Comparison of ENCODE assay signal across 8 cellular contexts in genomic region chr16:57147381-57148191, GRCh38. TPM values are rescaled to one million over a fixed set of nuclear protein-coding genes. Genes with fewer than 3 reads are reported as not detected.
DNase-seq lines count a peak whose midpoint lies in the region; ATAC-seq, FAIRE-seq and TF ChIP-seq lines count a peak whose summit lies in the region.

No MANE protein-coding gene starts in this region.

- peaks cover 12% of the 10 kb centered on the region for H3K4me1 Mint-ChIP-seq in T-helper 17 cell

- no peak for ATAC-seq in T-helper 17 cell
- ATAC-seq in GM21529 (IDR thresholded peaks at IDR 0.05; ENCODE audit: unreplicated experiment) = no peak

- H3K36me3 ChIP-seq in BJ (ENCODE audit: control insufficient read depth, insufficient read depth, low read length) (peaks cover 4% of the 10 kb centered on the region), Loucy (ENCODE audit: insufficient read depth, low read length) (peaks cover 9% of the 10 kb centered on the region; the same call in 1 of the 2 replicates)

- H3K4me3 Mint-ChIP-seq in T-helper 17 cell = no peak overlapping the region

- TF ChIP-seq CTCF in BJ (IDR thresholded peaks at IDR 0.05; ENCODE audit: insufficient read depth, low read depth, low read length) = no peak
- no peak for TF ChIP-seq CTCF in Loucy (conservative IDR thresholded peaks at IDR 0.05; ENCODE audit: low read length)

- peak; percentile 88 for FAIRE-seq in endometrium (lab: Jason Lieb, UNC)

- CTCF ChIA-PET in BJ (lab: Yijun Ruan, JAX) = interaction anchor here (2.5 to 4.4 kb wide), 2 partner anchors 55 to 63 kb away, joined by 15 to 19 read pairs; partner anchors contain the start of gene CPNE2

- DNase-seq in BJ (ENCODE audit: low read depth) = peak; percentile 67
- DNase-seq in myocyte (ENCODE audit: low read depth) = peak; percentile 47
- DNase-seq in SK-N-DZ (ENCODE audit: low spot score) = no peak
- no peak for DNase-seq in DMS 273 (lab: John Stamatoyannopoulos, UW; ENCODE audit: unreplicated experiment)
- no peak for DNase-seq in T-helper 17 cell

- H3K27me3 Mint-ChIP-seq in T-helper 17 cell = no peaks in the 10 kb centered on the region

- H3K4me3 ChIP-seq in BJ (ENCODE audit: low read depth, low read length) (no peak overlapping the region), Loucy (ENCODE audit: low read length, poor library complexity, severe bottlenecking) (peak overlapping the region; percentile 46)

- no peak overlapping the region for H3K27ac Mint-ChIP-seq in T-helper 17 cell

- H3K9me2 ChIP-seq in Loucy (replicated peaks; ENCODE audit: low read depth, low read length) = no peaks in the 10 kb centered on the region

- POLR2A ChIA-PET in BJ (lab: Charles Lee) = interaction anchor here (0.7 kb wide), 1 partner anchor 49 kb away, joined by 3 read pairs; no protein-coding TSS in a partner anchor

- no peaks in the 10 kb centered on the region for H3K27me3 ChIP-seq in BJ (ENCODE audit: control insufficient read depth, insufficient read depth, low read length)
- no peaks in the 10 kb centered on the region for H3K27me3 ChIP-seq in Loucy (ENCODE audit: insufficient read depth, low read length, poor library complexity, severe bottlenecking)

- H3K4me1 ChIP-seq in Loucy (ENCODE audit: insufficient read depth, low read length, poor library complexity, severe bottlenecking) = peaks cover 86% of the 10 kb centered on the region

- peaks cover 4% of the 10 kb centered on the region for H3K36me3 Mint-ChIP-seq in T-helper 17 cell (ENCODE audit: low read depth)

- H4K20me1 ChIP-seq in Loucy (ENCODE audit: insufficient read depth, low read length, poor library complexity, severe bottlenecking) = no peaks in the 10 kb centered on the region

- peaks cover 3% of the 10 kb centered on the region; the same call in 1 of the 2 replicates for H3F3A ChIP-seq in Loucy (ENCODE audit: low read depth)

- H2AFZ ChIP-seq in Loucy (ENCODE audit: low read length) = no peak overlapping the region

- peak overlapping the region; percentile 79 for H3K4me2 ChIP-seq in Loucy (ENCODE audit: low read depth, low read length, poor library complexity, severe bottlenecking)

- H3K79me2 ChIP-seq in Loucy (ENCODE audit: insufficient read depth, low read length) = peaks cover 23% of the 10 kb centered on the region; the same call in 1 of the 2 replicates

- H3K9ac ChIP-seq in Loucy (ENCODE audit: low read depth, low read length, poor library complexity, severe bottlenecking) = peak overlapping the region; percentile 83

- no peaks in the 10 kb centered on the region for H3K9me3 ChIP-seq in Loucy (ENCODE audit: insufficient read depth, low read depth, low read length)
- H3K9me3 ChIP-seq in T-helper 17 cell (ENCODE audit: control insufficient read depth, low read length, poor library complexity, severe bottlenecking) = no peaks in the 10 kb centered on the region

RNA-seq across cellular contexts. Expression of gene PSME3IP1, which starts 38.3 kb away (rescaled TPM):
- 68.5 and 96.5 TPM in 2 replicates for polyA plus RNA-seq in BJ (2011; rRNA removed)
- 44.1 and 74.7 TPM in 2 replicates for polyA minus RNA-seq in BJ (2011; rRNA and poly(A)+ RNA removed)
- total RNA-seq in myocyte (76.0 and 78.4 TPM in 2 replicates), T-helper 17 cell (100 to 1,000 TPM; 109 to 118 TPM)
- 58.4 TPM for polyA plus RNA-seq in myocyte (2012)
- polyA plus RNA-seq in SK-N-DZ (2014; cell fraction: cytosol; rRNA removed) = 164 and 204 TPM in 2 replicates
- polyA plus RNA-seq in SK-N-DZ (2014; cell fraction: nucleus; rRNA removed) = 193 and 200 TPM in 2 replicates

RNA-seq across cellular contexts. Expression of gene RSPRY1, which starts 38.5 kb away (rescaled TPM):
- polyA plus RNA-seq in BJ (2011; rRNA removed) = 29.7 and 35.3 TPM in 2 replicates
- polyA minus RNA-seq in BJ (2011; rRNA and poly(A)+ RNA removed) = 51.8 and 79.4 TPM in 2 replicates
- total RNA-seq in myocyte = 39.6 and 42.1 TPM in 2 replicates
- polyA plus RNA-seq in myocyte (2012) = 21.3 TPM
- 50.0 and 52.9 TPM in 2 replicates for polyA plus RNA-seq in SK-N-DZ (2014; cell fraction: cytosol; rRNA removed)
- polyA plus RNA-seq in SK-N-DZ (2014; cell fraction: nucleus; rRNA removed) = 45.0 and 47.6 TPM in 2 replicates
- 10 to 100 TPM; 19.1 to 23.8 TPM for total RNA-seq in T-helper 17 cell

RNA-seq across cellular contexts. Expression of gene CPNE2, which starts 55.2 kb away (rescaled TPM):
- 51.0 and 80.6 TPM in 2 replicates for polyA plus RNA-seq in BJ (2011; rRNA removed)
- 28.0 and 46.9 TPM in 2 replicates for polyA minus RNA-seq in BJ (2011; rRNA and poly(A)+ RNA removed)
- total RNA-seq in myocyte = 12.1 and 24.7 TPM in 2 replicates
- 14.0 TPM for polyA plus RNA-seq in myocyte (2012)
- 44.8 and 47.5 TPM in 2 replicates for polyA plus RNA-seq in SK-N-DZ (2014; cell fraction: cytosol; rRNA removed)
- 25.9 and 29.3 TPM in 2 replicates for polyA plus RNA-seq in SK-N-DZ (2014; cell fraction: nucleus; rRNA removed)
- 1 to 10 TPM; 2.4 to 4.4 TPM for total RNA-seq in T-helper 17 cell

Comparison
In these comparisons a context has a peak if more than half of its experiments do, and no peak if none do; other contexts are left out.
1. DNase-seq: peak in BJ (single experiment) and myocyte (single experiment); none in SK-N-DZ (single experiment), DMS 273 (single experiment) and T-helper 17 cell (0 of 3).